In genomic region chr11:63745304-63746170, GRCh38 we compare ENCODE assay signal across 1 cellular context.
TF ChIP-seq lines count a peak whose summit lies in the region.

No MANE protein-coding gene starts in this region.

TF ChIP-seq in GM23338, 12 proteins besides CTCF, POLR2A, EP300 and RAD21 (continued from another document):
- TF ChIP-seq, protein P1, sequence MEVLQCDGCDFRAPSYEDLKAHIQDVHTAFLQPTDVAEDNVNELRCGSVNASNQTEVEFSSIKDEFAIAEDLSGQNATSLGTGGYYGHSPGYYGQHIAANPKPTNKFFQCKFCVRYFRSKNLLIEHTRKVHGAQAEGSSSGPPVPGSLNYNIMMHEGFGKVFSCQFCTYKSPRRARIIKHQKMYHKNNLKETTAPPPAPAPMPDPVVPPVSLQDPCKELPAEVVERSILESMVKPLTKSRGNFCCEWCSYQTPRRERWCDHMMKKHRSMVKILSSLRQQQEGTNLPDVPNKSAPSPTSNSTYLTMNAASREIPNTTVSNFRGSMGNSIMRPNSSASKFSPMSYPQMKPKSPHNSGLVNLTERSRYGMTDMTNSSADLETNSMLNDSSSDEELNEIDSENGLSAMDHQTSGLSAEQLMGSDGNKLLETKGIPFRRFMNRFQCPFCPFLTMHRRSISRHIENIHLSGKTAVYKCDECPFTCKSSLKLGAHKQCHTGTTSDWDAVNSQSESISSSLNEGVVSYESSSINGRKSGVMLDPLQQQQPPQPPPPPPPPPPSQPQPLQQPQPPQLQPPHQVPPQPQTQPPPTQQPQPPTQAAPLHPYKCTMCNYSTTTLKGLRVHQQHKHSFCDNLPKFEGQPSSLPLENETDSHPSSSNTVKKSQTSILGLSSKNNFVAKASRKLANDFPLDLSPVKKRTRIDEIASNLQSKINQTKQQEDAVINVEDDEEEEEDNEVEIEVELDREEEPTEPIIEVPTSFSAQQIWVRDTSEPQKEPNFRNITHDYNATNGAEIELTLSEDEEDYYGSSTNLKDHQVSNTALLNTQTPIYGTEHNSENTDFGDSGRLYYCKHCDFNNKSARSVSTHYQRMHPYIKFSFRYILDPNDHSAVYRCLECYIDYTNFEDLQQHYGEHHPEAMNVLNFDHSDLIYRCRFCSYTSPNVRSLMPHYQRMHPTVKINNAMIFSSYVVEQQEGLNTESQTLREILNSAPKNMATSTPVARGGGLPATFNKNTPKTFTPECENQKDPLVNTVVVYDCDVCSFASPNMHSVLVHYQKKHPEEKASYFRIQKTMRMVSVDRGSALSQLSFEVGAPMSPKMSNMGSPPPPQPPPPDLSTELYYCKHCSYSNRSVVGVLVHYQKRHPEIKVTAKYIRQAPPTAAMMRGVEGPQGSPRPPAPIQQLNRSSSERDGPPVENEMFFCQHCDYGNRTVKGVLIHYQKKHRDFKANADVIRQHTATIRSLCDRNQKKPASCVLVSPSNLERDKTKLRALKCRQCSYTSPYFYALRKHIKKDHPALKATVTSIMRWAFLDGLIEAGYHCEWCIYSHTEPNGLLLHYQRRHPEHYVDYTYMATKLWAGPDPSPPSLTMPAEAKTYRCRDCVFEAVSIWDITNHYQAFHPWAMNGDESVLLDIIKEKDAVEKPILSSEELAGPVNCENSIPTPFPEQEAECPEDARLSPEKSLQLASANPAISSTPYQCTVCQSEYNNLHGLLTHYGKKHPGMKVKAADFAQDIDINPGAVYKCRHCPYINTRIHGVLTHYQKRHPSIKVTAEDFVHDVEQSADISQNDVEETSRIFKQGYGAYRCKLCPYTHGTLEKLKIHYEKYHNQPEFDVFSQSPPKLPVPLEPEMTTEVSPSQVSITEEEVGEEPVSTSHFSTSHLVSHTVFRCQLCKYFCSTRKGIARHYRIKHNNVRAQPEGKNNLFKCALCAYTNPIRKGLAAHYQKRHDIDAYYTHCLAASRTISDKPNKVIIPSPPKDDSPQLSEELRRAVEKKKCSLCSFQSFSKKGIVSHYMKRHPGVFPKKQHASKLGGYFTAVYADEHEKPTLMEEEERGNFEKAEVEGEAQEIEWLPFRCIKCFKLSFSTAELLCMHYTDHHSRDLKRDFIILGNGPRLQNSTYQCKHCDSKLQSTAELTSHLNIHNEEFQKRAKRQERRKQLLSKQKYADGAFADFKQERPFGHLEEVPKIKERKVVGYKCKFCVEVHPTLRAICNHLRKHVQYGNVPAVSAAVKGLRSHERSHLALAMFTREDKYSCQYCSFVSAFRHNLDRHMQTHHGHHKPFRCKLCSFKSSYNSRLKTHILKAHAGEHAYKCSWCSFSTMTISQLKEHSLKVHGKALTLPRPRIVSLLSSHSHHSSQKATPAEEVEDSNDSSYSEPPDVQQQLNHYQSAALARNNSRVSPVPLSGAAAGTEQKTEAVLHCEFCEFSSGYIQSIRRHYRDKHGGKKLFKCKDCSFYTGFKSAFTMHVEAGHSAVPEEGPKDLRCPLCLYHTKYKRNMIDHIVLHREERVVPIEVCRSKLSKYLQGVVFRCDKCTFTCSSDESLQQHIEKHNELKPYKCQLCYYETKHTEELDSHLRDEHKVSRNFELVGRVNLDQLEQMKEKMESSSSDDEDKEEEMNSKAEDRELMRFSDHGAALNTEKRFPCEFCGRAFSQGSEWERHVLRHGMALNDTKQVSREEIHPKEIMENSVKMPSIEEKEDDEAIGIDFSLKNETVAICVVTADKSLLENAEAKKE (CRISPR knock-in tag; IDR thresholded peaks at IDR 0.05), result no peak
- no peak for TF ChIP-seq JUNB (IDR thresholded peaks at IDR 0.05; ENCODE audit: unreplicated experiment)
- TF ChIP-seq NANOG (IDR thresholded peaks at IDR 0.05; ENCODE audit: borderline replicate concordance), result no peak
- TF ChIP-seq ZNF114 (CRISPR knock-in tag; IDR thresholded peaks at IDR 0.05), result no peak
- TF ChIP-seq CREB1 (CRISPR knock-in tag; IDR thresholded peaks at IDR 0.05; ENCODE audit: low read depth), result no peak
- no peak for TF ChIP-seq REST (IDR thresholded peaks at IDR 0.05; ENCODE audit: unreplicated experiment)
- no peak for TF ChIP-seq EZH2phosphoT487 (IDR thresholded peaks at IDR 0.05; ENCODE audit: unreplicated experiment)
TF ChIP-seq in GM23338: peak in this region for 0.
